In the genomic region with DNA sequence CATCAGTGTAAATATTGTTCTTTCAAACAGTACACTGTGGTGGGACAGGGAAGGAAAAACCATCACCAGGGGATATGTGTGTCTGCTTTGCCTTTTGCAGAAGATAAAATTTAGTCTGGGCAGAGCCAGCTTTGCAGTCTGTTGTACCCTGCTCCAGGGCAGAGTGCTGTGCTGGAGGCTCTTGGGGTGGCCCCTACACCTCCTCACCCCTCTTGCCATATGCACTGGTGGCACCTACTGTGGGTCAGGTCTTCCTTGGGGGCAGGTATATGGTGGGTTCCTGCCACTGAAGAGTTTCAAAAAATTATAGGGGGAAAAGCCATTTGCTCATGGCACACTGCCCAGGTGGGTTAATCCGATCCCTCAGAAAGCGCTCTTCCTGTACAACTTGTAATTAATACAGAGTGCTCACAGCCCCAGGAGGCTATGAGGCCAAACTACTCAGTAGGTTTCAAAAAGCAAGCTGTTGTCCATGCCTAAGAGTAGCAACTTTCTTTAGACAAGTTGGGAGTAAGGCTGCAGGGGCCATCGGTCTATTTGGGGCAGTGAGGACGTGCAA, we compare ENCODE assay signal across 24 cellular contexts.
DNase-seq lines count a peak whose midpoint lies in the region; FAIRE-seq and TF ChIP-seq lines count a peak whose summit lies in the region.
"Had no signal": no experiment of that assay in that cellular context is flagged by ENCODE, and none has a peak within 500 bp of the region (broad histone marks: within the 10 kb centered on the region; RNA-seq: fewer than 3 reads in every experiment).

No MANE protein-coding gene starts in this region.

- H3K36me3 Mint-ChIP-seq in progenitor cell of endocrine pancreas (ENCODE audit: insufficient read depth), result no peaks in the 10 kb centered on the region
- H3K36me3 Mint-ChIP-seq: CD4-positive, alpha-beta memory T cell had no signal

- no peak overlapping the region for H3K4me3 Mint-ChIP-seq in progenitor cell of endocrine pancreas (ENCODE audit: low read depth)
- H3K4me3 Mint-ChIP-seq: CD4-positive, alpha-beta memory T cell; HFFc6 had no signal

- H3K9ac ChIP-seq in neuronal stem cell (ENCODE audit: low read depth, low read length, poor library complexity), result no peak overlapping the region
- H3K9ac ChIP-seq: BLaER1 treated with 17β-estradiol and CSF1 and Interleukin-3, amounts not matched to agents 10 nM and 100 nM had no signal

- no peaks in the 10 kb centered on the region for H3K36me3 ChIP-seq in neuronal stem cell (replicated peaks in 1 of 2; ENCODE audit: control insufficient read depth in 2 of 2, insufficient read depth in 2 of 2, low read length in 2 of 2)
- H3K36me3 ChIP-seq: BLaER1 treated with 17β-estradiol and CSF1 and Interleukin-3, amounts not matched to agents 10 nM and 100 nM; SJSA1 had no signal

- no CpG with 5 or more reads among the region's 4 CpGs for WGBS in neuronal stem cell (ENCODE audit: extremely low coverage in 2 of 2, insufficient read length in 2 of 2, insufficient replicate concordance in 1 of 2), 2 donors

- no peak overlapping the region for H4K8ac ChIP-seq in neuronal stem cell (ENCODE audit: low read depth, low read length)

- peaks cover 0 to 6% of the 10 kb centered on the region in 2 donors for H3K4me1 ChIP-seq in neuronal stem cell (ENCODE audit: control insufficient read depth in 2 of 2, insufficient read depth in 1 of 2, low read depth in 1 of 2, low read length in 2 of 2)
- H3K4me1 ChIP-seq: SJSA1 had no signal

- H3K4me1 Mint-ChIP-seq in progenitor cell of endocrine pancreas (ENCODE audit: low read depth), result no peaks in the 10 kb centered on the region

- H3K27ac Mint-ChIP-seq in progenitor cell of endocrine pancreas, result no peak overlapping the region
- H3K27ac Mint-ChIP-seq: CD4-positive, alpha-beta memory T cell; HFFc6 had no signal

- no peak overlapping the region for H4K91ac ChIP-seq in neuronal stem cell (ENCODE audit: low read depth, low read length, poor library complexity)

- DNase-seq in DMS 273 (lab: John Stamatoyannopoulos, UW; ENCODE audit: unreplicated experiment) (peak; percentile 45), DMS 273 treated with DMSO at 0.1 percent for 48 hours (lab: John Stamatoyannopoulos, UW) (no peak), NCI-H1436 treated with DMSO at 0.1 percent for 48 hours (lab: John Stamatoyannopoulos, UW) (peak; percentile 37), NCI-H2171 treated with DMSO at 0.1 percent for 48 hours (lab: John Stamatoyannopoulos, UW) (peak; percentile 64), neuronal stem cell (ENCODE audit: low spot score) (no peak), H54 (ENCODE audit: insufficient read length, low spot score) (no peak), progenitor cell of endocrine pancreas (ENCODE audit: low spot score, unreplicated experiment) (no peak)
- no peak for DNase-seq in effector CD4-positive, alpha-beta T cell
- DNase-seq: CD4-positive, alpha-beta memory T cell; DMS53; GDM1; HFFc6; MM.1S; NCI-H1048; NCI-H1930; NCI-H510A; NCI-H82; OCI-M1; T-helper 1 cell; T-helper 9 cell had no signal

- no peak overlapping the region for H3K27ac ChIP-seq in neuronal stem cell (replicated peaks; ENCODE audit: low read length)
- H3K27ac ChIP-seq: 22Rv1; BLaER1 treated with 17β-estradiol and CSF1 and Interleukin-3, amounts not matched to agents 10 nM and 100 nM; SJSA1 had no signal

- H3K4ac ChIP-seq in neuronal stem cell (ENCODE audit: low read length), result no peak overlapping the region

- H3K23ac ChIP-seq in neuronal stem cell (ENCODE audit: low read depth, low read length, poor library complexity), result no peak overlapping the region

- TF ChIP-seq POLR2A in H54 (IDR thresholded peaks at IDR 0.05; ENCODE audit: low read depth, low read length), result no peak

- no peak overlapping the region for H2BK12ac ChIP-seq in neuronal stem cell (ENCODE audit: low read length)

- H3K14ac ChIP-seq in neuronal stem cell (ENCODE audit: low read length), result no peak overlapping the region

- H3K4me2 ChIP-seq in neuronal stem cell (ENCODE audit: insufficient read depth, low read length, poor library complexity, severe bottlenecking), result no peak overlapping the region
- H3K4me2 ChIP-seq: BLaER1 treated with 17β-estradiol and CSF1 and Interleukin-3, amounts not matched to agents 10 nM and 100 nM had no signal

- H3K27me3 Mint-ChIP-seq in progenitor cell of endocrine pancreas, result peaks cover 35% of the 10 kb centered on the region
- H3K27me3 Mint-ChIP-seq: CD4-positive, alpha-beta memory T cell had no signal

- H2BK15ac ChIP-seq in neuronal stem cell (ENCODE audit: low read length), result no peak overlapping the region

- H3K4me3 ChIP-seq in neuronal stem cell (ENCODE audit: low read length in 2 of 2), result no peak overlapping the region
- H3K4me3 ChIP-seq: BLaER1 treated with 17β-estradiol and CSF1 and Interleukin-3, amounts not matched to agents 10 nM and 100 nM; SJSA1 had no signal

- H2BK5ac ChIP-seq in neuronal stem cell (ENCODE audit: low read length), result no peak overlapping the region

- no peak overlapping the region for H2BK120ac ChIP-seq in neuronal stem cell (ENCODE audit: low read depth, low read length)

- no peaks in the 10 kb centered on the region for H3K79me1 ChIP-seq in neuronal stem cell (ENCODE audit: low read depth, low read length)

- FAIRE-seq in H54 (lab: Jason Lieb, UNC), result no peak
- FAIRE-seq: RCC 7860 had no signal

- no peak overlapping the region for H2AFZ ChIP-seq in neuronal stem cell (ENCODE audit: low read length)

- no peaks in the 10 kb centered on the region for H3K27me3 ChIP-seq in neuronal stem cell (ENCODE audit: control insufficient read depth in 3 of 3, insufficient read depth in 3 of 3, low read depth in 1 of 3, low read length in 3 of 3)
- H3K27me3 ChIP-seq: BLaER1 treated with 17β-estradiol and CSF1 and Interleukin-3, amounts not matched to agents 10 nM and 100 nM had no signal

- H2AK5ac ChIP-seq in neuronal stem cell (ENCODE audit: low read depth, low read length), result no peak overlapping the region

- H3K9me3 Mint-ChIP-seq in progenitor cell of endocrine pancreas (ENCODE audit: low read depth), result peaks cover 4% of the 10 kb centered on the region

- H3K9me3 ChIP-seq in neuronal stem cell (replicated peaks in 1 of 2; ENCODE audit: control insufficient read depth in 2 of 2, insufficient read depth in 1 of 2, low read depth in 1 of 2, low read length in 2 of 2), result no peaks in the 10 kb centered on the region
- H3K9me3 ChIP-seq: SJSA1 had no signal

- no peak for TF ChIP-seq CTCF in progenitor cell of endocrine pancreas (IDR thresholded peaks at IDR 0.05; ENCODE audit: unreplicated experiment)

- H3K18ac ChIP-seq in neuronal stem cell (ENCODE audit: low read length), result peak overlapping the region; percentile 29

Comparison
In these comparisons a context has a peak if more than half of its experiments do, and no peak if none do; other contexts are left out.
1. DNase-seq: peak in DMS 273 (single experiment), NCI-H1436 treated with DMSO at 0.1 percent for 48 hours (single experiment) and NCI-H2171 treated with DMSO at 0.1 percent for 48 hours (single experiment); none in DMS 273 treated with DMSO at 0.1 percent for 48 hours (single experiment), neuronal stem cell (single experiment), H54 (single experiment), progenitor cell of endocrine pancreas (single experiment) and effector CD4-positive, alpha-beta T cell (single experiment).